In genomic region chr4:22502895-22503814, GRCh38 we compare ENCODE assay signal across 26 cellular contexts. TPM values are rescaled to one million over a fixed set of nuclear protein-coding genes. Genes with fewer than 3 reads are reported as not detected.
DNase-seq lines count a peak whose midpoint lies in the region; ATAC-seq and TF ChIP-seq lines count a peak whose summit lies in the region.
"Had no signal": no experiment of that assay in that cellular context is flagged by ENCODE, and none has a peak within 500 bp of the region (broad histone marks: within the 10 kb centered on the region; RNA-seq: fewer than 3 reads in every experiment).

No MANE protein-coding gene starts in this region.

- H3K9me3 ChIP-seq in left ventricle myocardium inferior (replicated peaks) = no peaks in the 10 kb centered on the region
- H3K9me3 ChIP-seq in right cardiac atrium (ENCODE audit: control insufficient read depth, low read length) = no peaks in the 10 kb centered on the region
- no peaks in the 10 kb centered on the region for H3K9me3 ChIP-seq in esophagus muscularis mucosa
- H3K9me3 ChIP-seq: ascending aorta, colonic mucosa, HAP-1, mucosa of descending colon, uterus had no signal

- no peaks in the 10 kb centered on the region for H3K27me3 ChIP-seq in left ventricle myocardium inferior (ENCODE audit: low read depth)
- no peaks in the 10 kb centered on the region for H3K27me3 ChIP-seq in right cardiac atrium (ENCODE audit: control insufficient read depth, insufficient read depth)
- no peaks in the 10 kb centered on the region for H3K27me3 ChIP-seq in esophagus muscularis mucosa
- H3K27me3 ChIP-seq in mesendoderm (ENCODE audit: insufficient read depth, low read length, poor library complexity) = no peaks in the 10 kb centered on the region
- H3K27me3 ChIP-seq: ascending aorta, colonic mucosa, foreskin keratinocyte, hepatocyte, neural progenitor cell, uterus had no signal

- no peak overlapping the region for H2AK5ac ChIP-seq in mesendoderm (ENCODE audit: low read length)

- H3K4me2 ChIP-seq in mesendoderm (ENCODE audit: low read length) = no peak overlapping the region
- H3K4me2 ChIP-seq: hepatocyte, neural progenitor cell had no signal

- ATAC-seq in right cardiac atrium (no peak), HG03039 (IDR thresholded peaks at IDR 0.05; ENCODE audit: unreplicated experiment) (no peak)
- ATAC-seq: foreskin keratinocyte, K562, mucosa of descending colon had no signal

- no peak overlapping the region for H3K4ac ChIP-seq in mesendoderm (ENCODE audit: low read depth, low read length)

- TF ChIP-seq CTCF in left ventricle myocardium inferior (IDR thresholded peaks at IDR 0.05; ENCODE audit: borderline replicate concordance) (no peak), esophagus muscularis mucosa (IDR thresholded peaks at IDR 0.05) (no peak)

- no peak overlapping the region for H2BK5ac ChIP-seq in mesendoderm (ENCODE audit: low read length)

- H3K4me3 ChIP-seq in left ventricle myocardium inferior (no peak overlapping the region), right cardiac atrium (ENCODE audit: low read length) (no peak overlapping the region), esophagus muscularis mucosa (no peak overlapping the region), mesendoderm (ENCODE audit: low read length) (no peak overlapping the region)
- H3K4me3 ChIP-seq: ascending aorta, colonic mucosa, HAP-1, hepatocyte, K562, mucosa of descending colon, neural progenitor cell, uterus had no signal

- 89% methylated on average over 3 of the region's 3 CpGs for WGBS in right cardiac atrium
- 97% methylated on average over 3 of the region's 3 CpGs for WGBS in esophagus muscularis mucosa
- no CpG with 5 or more reads among the region's 3 CpGs for WGBS in mesendoderm (ENCODE audit: extremely low coverage, insufficient coverage, low lambda C conversion rate)

- H3K79me1 ChIP-seq in mesendoderm (ENCODE audit: low read length) = peaks cover 14% of the 10 kb centered on the region

- no peak overlapping the region for H3K18ac ChIP-seq in mesendoderm (ENCODE audit: low read length)

- no peak for DNase-seq in left ventricle myocardium inferior
- no peak for DNase-seq in right cardiac atrium
- DNase-seq in SK-MEL-5 (ENCODE audit: low read depth, low spot score) = peak; percentile 10
- peak; percentile 21 for DNase-seq in esophagus muscularis mucosa (ENCODE audit: extremely low spot score)
- DNase-seq in amygdala (lab: John Stamatoyannopoulos, UW) = no peak
- no peak for DNase-seq in T-helper 2 cell
- no peak for DNase-seq in mesendoderm
- DNase-seq: activated CD4-positive, alpha-beta T cell treated with anti-CD3 and anti-CD28 coated beads, Interleukin-2, amount 50 U/mL, for 1 hour; activated T-cell treated with anti-CD3 and anti-CD28 coated beads for 4 hours; CD4-positive, CD25-positive, alpha-beta regulatory T cell; colonic mucosa; islet precursor cell; mucosa of descending colon; NCI-H1048; NCI-H2081 treated with DMSO at 0.1 percent for 48 hours; NCI-H446 treated with DMSO at 0.1 percent for 48 hours; stimulated activated CD4-positive, alpha-beta T cell treated with anti-CD3 and anti-CD28 coated beads, Interleukin-12 subunit alpha, Interleukin-12 subunit beta, amount 100 ng/mL, for 4 hours; uterus had no signal

- no peak overlapping the region for H3K56ac ChIP-seq in mesendoderm (ENCODE audit: low read length)

- H2BK15ac ChIP-seq in mesendoderm (replicated peaks; ENCODE audit: low read depth) = no peak overlapping the region

- H3K36me3 ChIP-seq in left ventricle myocardium inferior = no peaks in the 10 kb centered on the region
- no peaks in the 10 kb centered on the region for H3K36me3 ChIP-seq in esophagus muscularis mucosa
- no peaks in the 10 kb centered on the region for H3K36me3 ChIP-seq in mesendoderm (ENCODE audit: control insufficient read depth, insufficient read depth, low read length)
- H3K36me3 ChIP-seq: ascending aorta, colonic mucosa, HAP-1, neural progenitor cell, uterus had no signal

- H3K9ac ChIP-seq in mesendoderm (ENCODE audit: low read length) = no peak overlapping the region
- H3K9ac ChIP-seq: neural progenitor cell had no signal

- TF ChIP-seq EP300 in esophagus muscularis mucosa (IDR thresholded peaks at IDR 0.05) = no peak

- H3K79me2 ChIP-seq in mesendoderm (ENCODE audit: control insufficient read depth, insufficient read depth, low read length) = peaks cover 75% of the 10 kb centered on the region

- H3K23ac ChIP-seq in mesendoderm (ENCODE audit: low read length) = no peak overlapping the region

- TF ChIP-seq POLR2A in esophagus muscularis mucosa (IDR thresholded peaks at IDR 0.05; ENCODE audit: low read depth) = no peak

- H3K4me1 ChIP-seq in left ventricle myocardium inferior = peaks cover 27% of the 10 kb centered on the region
- H3K4me1 ChIP-seq in right cardiac atrium (ENCODE audit: control insufficient read depth, insufficient read depth, low read length) = no peaks in the 10 kb centered on the region
- H3K4me1 ChIP-seq in esophagus muscularis mucosa = peaks cover 24 to 67% (median 45%) of the 10 kb centered on the region in 4 donors
- H3K4me1 ChIP-seq in mesendoderm (ENCODE audit: control insufficient read depth, low read depth, low read length) = peaks cover 22% of the 10 kb centered on the region
- H3K4me1 ChIP-seq: ascending aorta, colonic mucosa had no signal

- no peak overlapping the region for H4K5ac ChIP-seq in mesendoderm (ENCODE audit: low read length)

- no peak overlapping the region for H4K8ac ChIP-seq in mesendoderm (ENCODE audit: low read depth, low read length)

- intact Hi-C loops in left ventricle myocardium inferior (cut with micrococcal nuclease) = no loop called here
- intact Hi-C loops in right cardiac atrium (cut with DNase I) = no loop called here
- intact Hi-C loops in esophagus muscularis mucosa (cut with DNase I) = no loop called here

- H3K27ac ChIP-seq in left ventricle myocardium inferior (replicated peaks) (peak overlapping the region; percentile 14), right cardiac atrium (ENCODE audit: low read length) (no peak overlapping the region), esophagus muscularis mucosa (replicated peaks in 1 of 4) (no peak overlapping the region), mesendoderm (ENCODE audit: low read depth, low read length) (no peak overlapping the region)
- H3K27ac ChIP-seq: ascending aorta, colonic mucosa, foreskin keratinocyte, hepatocyte, neural progenitor cell, RWPE1, uterus had no signal

- H2BK120ac ChIP-seq in mesendoderm (ENCODE audit: low read depth, low read length) = no peak overlapping the region

- in situ Hi-C loops in SK-MEL-5 (cut with HindIII; ENCODE audit: low pct_unique_long_range_greater_than_20kb, low sequenced_read_pairs) = no loop called here

RNA-seq across cellular contexts. Expression of gene ADGRA3, which starts 12.7 kb away (rescaled TPM):
- 26.9 TPM for total RNA-seq in left ventricle myocardium inferior
- total RNA-seq in right cardiac atrium = 10 to 100 TPM; 28.4 to 40.4 (median 31.4) TPM
- 15.6 TPM for polyA plus RNA-seq in right cardiac atrium
- total RNA-seq in SK-MEL-5 (2014; rRNA removed; shearing (Covaris generic)) = 50.8 and 52.5 TPM in 2 replicates
- 48.6 and 58.0 TPM in 2 replicates for polyA plus RNA-seq in SK-MEL-5 (2015; cell fraction: cytosol; rRNA removed)
- polyA plus RNA-seq in SK-MEL-5 (2015; cell fraction: nucleus; rRNA removed) = 76.2 and 88.3 TPM in 2 replicates
- 10 to 100 TPM; 24.9 to 41.0 (median 35.3) TPM for total RNA-seq in esophagus muscularis mucosa
- 43.1 TPM for polyA plus RNA-seq in mesendoderm (2013, experiment 1 of 2)
- 41.8 TPM for polyA plus RNA-seq in mesendoderm (2013, experiment 2 of 2)

Comparison
In these comparisons a context has a peak if more than half of its experiments do, and no peak if none do; other contexts are left out.
1. DNase-seq: peak in SK-MEL-5 (single experiment) and esophagus muscularis mucosa (single experiment); none in left ventricle myocardium inferior (single experiment), right cardiac atrium (0 of 3), amygdala (0 of 56), T-helper 2 cell (0 of 5) and mesendoderm (single experiment).